Comparison of ENCODE assay signal across 10 cellular contexts in genomic region chr17:19263621-19264010, GRCh38. TPM values are rescaled to one million over a fixed set of nuclear protein-coding genes. Genes with fewer than 3 reads are reported as not detected.
DNase-seq lines count a peak whose midpoint lies in the region; ATAC-seq and TF ChIP-seq lines count a peak whose summit lies in the region.
"Had no signal": no experiment of that assay in that cellular context is flagged by ENCODE, and none has a peak within 500 bp of the region (broad histone marks: within the 10 kb centered on the region; RNA-seq: fewer than 3 reads in every experiment).

No MANE protein-coding gene starts in this region.

- H3K4me3 ChIP-seq in brain microvascular endothelial cell (ENCODE audit: low read depth, low read length) = no peak overlapping the region
- H3K4me3 ChIP-seq in skeletal muscle tissue (ENCODE audit: low read length in 3 of 3) = peak overlapping the region in 1 of 3 donors; percentile 12

- no peaks in the 10 kb centered on the region for H3K9me3 Mint-ChIP-seq in activated naive CD8-positive, alpha-beta T cell treated with anti-CD3 and anti-CD28 coated beads, Interleukin-2, amount 50 U/mL, for 24 hours

- peak overlapping the region; percentile 78 for H3K27ac ChIP-seq in brain microvascular endothelial cell
- H3K27ac ChIP-seq in skeletal muscle tissue (ENCODE audit: low read depth, low read length) = peak overlapping the region; percentile 91

- H3K9ac ChIP-seq in skeletal muscle tissue (ENCODE audit: low read depth in 1 of 3, low read length in 3 of 3) = peak overlapping the region; percentile 38 to 55 (median 42)

- H3K36me3 ChIP-seq in brain microvascular endothelial cell (replicated peaks) = no peaks in the 10 kb centered on the region
- no peaks in the 10 kb centered on the region for H3K36me3 ChIP-seq in skeletal muscle tissue (ENCODE audit: control insufficient read depth in 3 of 3, insufficient read depth in 3 of 3, low read length in 3 of 3)

- peak; percentile 23 for DNase-seq in GM03348 (ENCODE audit: low spot score)
- peak; percentile 65 for DNase-seq in brain microvascular endothelial cell
- DNase-seq in iris pigment epithelial cell (ENCODE audit: low read depth) = peak; percentile 57
- no peak for DNase-seq in dedifferentiated amniotic fluid mesenchymal stem cell (ENCODE audit: extremely low spot score)
- DNase-seq in activated naive CD8-positive, alpha-beta T cell treated with anti-CD3 and anti-CD28 coated beads, Interleukin-2, amount 50 U/mL, for 24 hours = no peak
- DNase-seq: CD4-positive, CD25-positive, alpha-beta regulatory T cell; NCI-H2171 treated with DMSO at 0.1 percent for 48 hours had no signal

- H3K36me3 Mint-ChIP-seq in activated naive CD8-positive, alpha-beta T cell treated with anti-CD3 and anti-CD28 coated beads, Interleukin-2, amount 50 U/mL, for 24 hours (ENCODE audit: low read depth) = peaks cover 3% of the 10 kb centered on the region

- no peaks in the 10 kb centered on the region for H3K4me1 Mint-ChIP-seq in activated naive CD8-positive, alpha-beta T cell treated with anti-CD3 and anti-CD28 coated beads, Interleukin-2, amount 50 U/mL, for 24 hours

- TF ChIP-seq CTCF in brain microvascular endothelial cell (IDR thresholded peaks at IDR 0.05; ENCODE audit: low read depth, low read length, missing control alignments) = peak; percentile 3

- no peak overlapping the region for H3K27ac Mint-ChIP-seq in activated naive CD8-positive, alpha-beta T cell treated with anti-CD3 and anti-CD28 coated beads, Interleukin-2, amount 50 U/mL, for 24 hours

- peaks cover 17% of the 10 kb centered on the region for H3K27me3 Mint-ChIP-seq in activated naive CD8-positive, alpha-beta T cell treated with anti-CD3 and anti-CD28 coated beads, Interleukin-2, amount 50 U/mL, for 24 hours
- H3K27me3 Mint-ChIP-seq: CD4-positive, CD25-positive, alpha-beta regulatory T cell had no signal

- in situ Hi-C loops in brain microvascular endothelial cell (cut with HindIII; ENCODE audit: low pct_ligation_motif_present, low sequenced_read_pairs) = no loop called here

- no peaks in the 10 kb centered on the region for H3K27me3 ChIP-seq in brain microvascular endothelial cell (replicated peaks)
- H3K27me3 ChIP-seq in skeletal muscle tissue (ENCODE audit: control insufficient read depth in 3 of 3, insufficient read depth in 3 of 3, low read length in 3 of 3) = no peaks in the 10 kb centered on the region

- H3K4me1 ChIP-seq in skeletal muscle tissue (ENCODE audit: control insufficient read depth in 3 of 3, insufficient read depth in 3 of 3, low read length in 3 of 3) = peaks cover 43 to 58% (median 54%) of the 10 kb centered on the region in 3 donors

- H3K9me3 ChIP-seq in skeletal muscle tissue (ENCODE audit: control insufficient read depth in 3 of 3, low read length in 3 of 3) = no peaks in the 10 kb centered on the region

- H3K4me3 Mint-ChIP-seq in activated naive CD8-positive, alpha-beta T cell treated with anti-CD3 and anti-CD28 coated beads, Interleukin-2, amount 50 U/mL, for 24 hours = no peak overlapping the region
- H3K4me3 Mint-ChIP-seq: CD4-positive, CD25-positive, alpha-beta regulatory T cell had no signal

- no peak for ATAC-seq in activated naive CD8-positive, alpha-beta T cell treated with anti-CD3 and anti-CD28 coated beads, Interleukin-2, amount 50 U/mL, for 24 hours
- no peak for ATAC-seq in GM21360 (IDR thresholded peaks at IDR 0.05; ENCODE audit: unreplicated experiment)
- ATAC-seq in HG03432 (IDR thresholded peaks at IDR 0.05; ENCODE audit: unreplicated experiment) = no peak

RNA-seq across cellular contexts. Expression of gene EPN2, which starts 26.4 kb away (rescaled TPM):
- total RNA-seq in skeletal muscle tissue = 18.3 TPM

Comparison
In these comparisons a context has a peak if more than half of its experiments do, and no peak if none do; other contexts are left out.
1. DNase-seq: peak in GM03348 (single experiment), brain microvascular endothelial cell (single experiment) and iris pigment epithelial cell (single experiment); none in dedifferentiated amniotic fluid mesenchymal stem cell (single experiment) and activated naive CD8-positive, alpha-beta T cell treated with anti-CD3 and anti-CD28 coated beads, Interleukin-2, amount 50 U/mL, for 24 hours (single experiment).